7 cellular contexts compared by ENCODE assay signal in the genomic region with DNA sequence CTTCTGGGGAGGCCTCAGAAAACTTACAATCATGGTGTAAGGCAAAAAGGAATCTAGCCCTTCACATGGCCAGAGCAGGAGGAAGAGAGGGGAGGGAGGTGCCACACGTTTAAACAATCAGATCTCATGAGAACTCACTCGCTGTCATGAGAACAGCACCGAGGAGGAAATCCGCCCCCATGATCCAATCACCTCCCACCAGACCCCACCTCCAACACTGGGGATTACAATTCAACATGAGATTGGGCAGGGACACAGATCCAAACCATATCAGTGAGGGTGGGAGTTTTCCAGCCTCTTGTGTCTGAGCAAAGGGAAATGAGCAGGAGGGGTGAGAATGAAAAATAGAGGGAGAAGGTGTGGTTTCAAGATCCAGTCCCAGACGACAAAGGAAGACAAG.
"Had no signal": no experiment of that assay in that cellular context is flagged by ENCODE, and none has a peak within 500 bp of the region (broad histone marks: within the 10 kb centered on the region; RNA-seq: fewer than 3 reads in every experiment).

No MANE protein-coding gene starts in this region.

- H3K27ac ChIP-seq: HL-60 had no signal

- DNase-seq: H9, HCEC 1CT, HFFc6 had no signal

- H3K4me3 Mint-ChIP-seq: GM23338, H9, HFFc6, IgD-negative memory B cell had no signal

- H3K4me3 ChIP-seq: GM23338 had no signal

- H3K27ac Mint-ChIP-seq: GM23338, H9, HFFc6, IgD-negative memory B cell had no signal

- H3K9me3 Mint-ChIP-seq: GM23338, H9 had no signal

- ATAC-seq: GM23338, HepG2 had no signal
